In the genomic region with DNA sequence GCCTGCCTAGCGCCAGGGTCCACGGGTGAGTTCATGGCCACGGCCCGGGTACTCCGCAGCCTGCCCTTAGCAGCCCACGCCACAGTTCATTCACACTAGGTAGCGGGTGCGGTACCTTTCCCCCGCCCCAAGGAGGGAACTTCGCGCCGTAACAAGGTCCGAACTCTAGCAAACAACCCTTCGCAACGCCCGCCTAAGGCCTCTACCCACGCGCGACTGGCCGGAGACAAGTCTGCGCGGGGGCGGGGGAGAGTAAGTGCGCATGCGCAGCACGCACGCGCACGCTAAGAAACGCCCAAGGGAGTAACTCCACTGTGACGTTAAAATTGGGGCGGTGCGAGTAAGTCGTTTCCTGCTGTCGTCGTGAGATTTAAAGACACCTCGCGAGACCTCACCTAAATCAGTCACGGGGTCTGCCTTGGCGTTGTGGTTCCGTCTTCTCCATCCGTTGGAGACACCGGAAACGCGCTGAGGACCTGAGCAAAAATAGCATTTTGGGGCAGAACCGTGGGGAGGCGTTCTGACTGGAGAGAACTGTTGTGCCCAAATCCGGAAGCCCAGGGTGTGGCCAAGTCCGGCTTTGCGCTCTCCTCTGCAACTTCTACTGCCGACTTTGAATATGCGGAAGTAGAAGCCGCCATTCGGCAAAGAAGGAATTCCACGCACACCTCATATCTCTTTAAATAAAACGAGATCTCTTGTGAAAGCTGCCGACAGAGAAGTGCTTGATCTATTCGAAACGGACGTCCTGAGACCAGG, we compare ENCODE assay signal across 8 cellular contexts. TPM values are rescaled to one million over a fixed set of nuclear protein-coding genes. Genes with fewer than 3 reads are reported as not detected.
DNase-seq lines count a peak whose midpoint lies in the region; ATAC-seq and TF ChIP-seq lines count a peak whose summit lies in the region.

A gene with protein sequence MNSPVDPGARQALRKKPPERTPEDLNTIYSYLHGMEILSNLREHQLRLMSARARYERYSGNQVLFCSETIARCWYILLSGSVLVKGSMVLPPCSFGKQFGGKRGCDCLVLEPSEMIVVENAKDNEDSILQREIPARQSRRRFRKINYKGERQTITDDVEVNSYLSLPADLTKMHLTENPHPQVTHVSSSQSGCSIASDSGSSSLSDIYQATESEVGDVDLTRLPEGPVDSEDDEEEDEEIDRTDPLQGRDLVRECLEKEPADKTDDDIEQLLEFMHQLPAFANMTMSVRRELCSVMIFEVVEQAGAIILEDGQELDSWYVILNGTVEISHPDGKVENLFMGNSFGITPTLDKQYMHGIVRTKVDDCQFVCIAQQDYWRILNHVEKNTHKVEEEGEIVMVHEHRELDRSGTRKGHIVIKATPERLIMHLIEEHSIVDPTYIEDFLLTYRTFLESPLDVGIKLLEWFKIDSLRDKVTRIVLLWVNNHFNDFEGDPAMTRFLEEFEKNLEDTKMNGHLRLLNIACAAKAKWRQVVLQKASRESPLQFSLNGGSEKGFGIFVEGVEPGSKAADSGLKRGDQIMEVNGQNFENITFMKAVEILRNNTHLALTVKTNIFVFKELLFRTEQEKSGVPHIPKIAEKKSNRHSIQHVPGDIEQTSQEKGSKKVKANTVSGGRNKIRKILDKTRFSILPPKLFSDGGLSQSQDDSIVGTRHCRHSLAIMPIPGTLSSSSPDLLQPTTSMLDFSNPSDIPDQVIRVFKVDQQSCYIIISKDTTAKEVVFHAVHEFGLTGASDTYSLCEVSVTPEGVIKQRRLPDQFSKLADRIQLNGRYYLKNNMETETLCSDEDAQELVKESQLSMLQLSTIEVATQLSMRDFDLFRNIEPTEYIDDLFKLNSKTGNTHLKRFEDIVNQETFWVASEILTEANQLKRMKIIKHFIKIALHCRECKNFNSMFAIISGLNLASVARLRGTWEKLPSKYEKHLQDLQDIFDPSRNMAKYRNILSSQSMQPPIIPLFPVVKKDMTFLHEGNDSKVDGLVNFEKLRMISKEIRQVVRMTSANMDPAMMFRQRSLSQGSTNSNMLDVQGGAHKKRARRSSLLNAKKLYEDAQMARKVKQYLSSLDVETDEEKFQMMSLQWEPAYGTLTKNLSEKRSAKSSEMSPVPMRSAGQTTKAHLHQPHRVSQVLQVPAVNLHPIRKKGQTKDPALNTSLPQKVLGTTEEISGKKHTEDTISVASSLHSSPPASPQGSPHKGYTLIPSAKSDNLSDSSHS (N-terminal part only) (minus strand): TSS at position 234 of the 759 bp plus-strand sequence. CDS start 199 bp downstream, at position 35.

- DNase-seq in AG08396 (ENCODE audit: low spot score) (peak; percentile 93), NCI-H345 (lab: John Stamatoyannopoulos, UW) (peak; percentile 98), activated B cell treated with CpG ODN at 0.5 μM for 24 hours (peak; percentile 89), caudate nucleus (lab: John Stamatoyannopoulos, UW) (peak; percentile 58 to 99 (median 94)), immature natural killer cell (peak; percentile 98 to 99 (median 98)), smooth muscle cell of the brain vasculature (ENCODE audit: low read depth, low spot score) (peak; percentile 99)

- CTCF ChIA-PET in activated B cell treated with CpG ODN at 0.5 μM for 24 hours (lab: Charles Lee) = interaction anchor here (1.0 to 1.4 kb wide), 3 partner anchors 12 to 373 kb away, joined by 3 to 11 read pairs (median 3); no protein-coding TSS in a partner anchor

- intact Hi-C loops in activated B cell treated with CpG ODN at 0.5 μM for 24 hours (cut with micrococcal nuclease) = loop anchor here (1.0 to 10.0 kb wide), 11 partner anchors 12 to 776 kb away; a partner anchor contains a TSS

- H3K27ac ChIP-seq in caudate nucleus (ENCODE audit: low read depth, low read length) = peak within 1 kb of the TSS; percentile 96

- TF ChIP-seq CTCF in activated B cell treated with CpG ODN at 0.5 μM for 24 hours (IDR thresholded peaks at IDR 0.05) = no peak

- POLR2A ChIA-PET in activated B cell treated with CpG ODN at 0.5 μM for 24 hours (lab: Charles Lee) = interaction anchor here (0.5 to 1.8 kb wide), 15 partner anchors 12 to 1329 kb away, joined by 3 to 46 read pairs (median 4); a partner anchor contains a TSS

- peak; percentile 89 for ATAC-seq in HG03196 (IDR thresholded peaks at IDR 0.05; ENCODE audit: unreplicated experiment)
- ATAC-seq in activated B cell treated with CpG ODN at 0.5 μM for 24 hours (ENCODE audit: low read depth) = peak; percentile 87

- TF ChIP-seq POLR2A in GM18951 (IDR thresholded peaks at IDR 0.05; ENCODE audit: extremely low read depth, insufficient read depth, insufficient read length) = peak; percentile 87

- peak within 1 kb of the TSS; percentile 90 for H3K4me3 Mint-ChIP-seq in activated B cell treated with CpG ODN at 0.5 μM for 24 hours
- peak within 1 kb of the TSS; percentile 92 to 100 (median 94) for H3K4me3 Mint-ChIP-seq in immature natural killer cell

- H3K36me3 Mint-ChIP-seq in activated B cell treated with CpG ODN at 0.5 μM for 24 hours (ENCODE audit: low read depth) (peaks cover 15% of the 10 kb centered on the region), immature natural killer cell (no peaks in the 10 kb centered on the region)

- peak within 1 kb of the TSS; percentile 99 for H3K27ac Mint-ChIP-seq in activated B cell treated with CpG ODN at 0.5 μM for 24 hours
- peak within 1 kb of the TSS; percentile 98 to 99 (median 98) for H3K27ac Mint-ChIP-seq in immature natural killer cell

- in situ Hi-C loops in GM18951 (cut with MboI; ENCODE audit: low sequenced_read_pairs, unreplicated experiment) = no loop called here

- H3K27me3 Mint-ChIP-seq in activated B cell treated with CpG ODN at 0.5 μM for 24 hours (no peaks in the 10 kb centered on the region), immature natural killer cell (ENCODE audit: low read depth in 3 of 3) (peaks cover 13 to 15% (median 15%) of the 10 kb centered on the region in 3 donors)

- H3K4me1 Mint-ChIP-seq in activated B cell treated with CpG ODN at 0.5 μM for 24 hours (peaks cover 43% of the 10 kb centered on the region), immature natural killer cell (peaks cover 17 to 26% of the 10 kb centered on the region in 2 donors)

- H3K9me3 Mint-ChIP-seq in activated B cell treated with CpG ODN at 0.5 μM for 24 hours (no peaks in the 10 kb centered on the region), immature natural killer cell (no peaks in the 10 kb centered on the region)

RNA-seq across cellular contexts. Expression of the gene that starts here (rescaled TPM):
- total RNA-seq in activated B cell treated with CpG ODN at 0.5 μM for 24 hours = 37.2 and 45.1 TPM in 2 replicates
- polyA plus RNA-seq in immature natural killer cell = 10 to 100 TPM in 2 of 3 donors, 1 to 10 TPM in 1; 9.7 to 17.5 (median 14.5) TPM

Comparison
In these comparisons a context has a peak if more than half of its experiments do, and no peak if none do; other contexts are left out.
1. Peak in every context shown above with its lines: DNase-seq, ATAC-seq and H3K27ac ChIP-seq.